In the genomic region with DNA sequence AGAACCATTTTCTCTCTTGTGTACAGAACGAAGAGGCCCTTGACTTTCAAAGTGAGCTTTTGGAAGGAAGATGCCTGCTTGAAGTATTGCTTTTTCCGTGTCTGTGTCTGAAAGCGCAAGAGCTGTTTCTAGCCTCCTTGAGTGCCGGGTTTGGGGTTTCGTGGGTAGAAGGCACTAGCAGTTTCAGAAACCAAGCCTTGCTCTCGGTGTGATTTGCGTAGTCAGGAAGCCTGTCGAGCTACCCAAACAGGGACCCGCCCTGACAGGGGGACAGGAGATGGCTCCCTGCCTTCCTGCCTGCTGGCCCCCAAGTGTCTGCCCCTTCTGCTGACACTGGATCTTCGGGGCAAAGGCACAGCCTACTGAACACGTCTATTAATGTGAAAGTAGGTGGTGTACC, we compare ENCODE assay signal across 9 cellular contexts.
DNase-seq lines count a peak whose midpoint lies in the region; ATAC-seq and TF ChIP-seq lines count a peak whose summit lies in the region.
"Had no signal": no experiment of that assay in that cellular context is flagged by ENCODE, and none has a peak within 500 bp of the region (broad histone marks: within the 10 kb centered on the region; RNA-seq: fewer than 3 reads in every experiment).

No MANE protein-coding gene starts in this region.

- no peak overlapping the region for H3K4me3 ChIP-seq in OCI-LY7 (ENCODE audit: low read depth, low read length, poor library complexity, severe bottlenecking)
- H3K4me3 ChIP-seq in HAP-1, result no peak overlapping the region

- no peaks in the 10 kb centered on the region for H3K79me2 ChIP-seq in OCI-LY7 (ENCODE audit: insufficient read depth, low read depth, low read length)

- peak overlapping the region; percentile 17; the same call in 1 of the 2 replicates for H3K4me2 ChIP-seq in OCI-LY7 (ENCODE audit: low read length)

- peak; percentile 42 for DNase-seq in OCI-LY7 (ENCODE audit: low spot score)
- peak; percentile 37 to 48 for DNase-seq in activated T-helper 1 cell treated with anti-CD3 and anti-CD28 coated beads, Interleukin-2, amount 50 U/mL, for 16 hours (ENCODE audit: low read depth in 1 of 2, low spot score in 1 of 2)
- DNase-seq in stimulated activated CD4-positive, alpha-beta T cell treated with anti-CD3 and anti-CD28 coated beads, Interleukin-2, amount 100 ng/mL, for 48 hours, result peak; percentile 56 to 58
- DNase-seq in NCI-H748 treated with DMSO at 0.1 percent for 48 hours (lab: John Stamatoyannopoulos, UW), result no peak
- no peak for DNase-seq in DMS 273 treated with DMSO at 0.1 percent for 48 hours (lab: John Stamatoyannopoulos, UW)
- DNase-seq in HAP-1 (ENCODE audit: low spot score in 2 of 2), result no peak
- DNase-seq: Calu3 had no signal

- H3K4me1 ChIP-seq in OCI-LY7 (ENCODE audit: insufficient read depth, low read length, poor library complexity, severe bottlenecking) (peaks cover 21% of the 10 kb centered on the region), HAP-1 (no peaks in the 10 kb centered on the region)

- intact Hi-C loops in OCI-LY7 (cut with micrococcal nuclease; ENCODE audit: unreplicated experiment), result loop anchor here (10.0 kb wide), 1 partner anchor 1154 kb away; no protein-coding TSS in a partner anchor

- H3K36me3 ChIP-seq in OCI-LY7 (ENCODE audit: insufficient read depth, low read length) (no peaks in the 10 kb centered on the region), HAP-1 (replicated peaks) (no peaks in the 10 kb centered on the region)

- no peaks in the 10 kb centered on the region for H4K20me1 ChIP-seq in OCI-LY7 (ENCODE audit: insufficient read depth, low read length)

- H2AFZ ChIP-seq in OCI-LY7 (ENCODE audit: low read length), result no peak overlapping the region

- CTCF ChIA-PET in OCI-LY7 (lab: Charles Lee; ENCODE audit: unreplicated experiment), result no interaction called here

- in situ Hi-C loops in HAP-1 (cut with MboI; ENCODE audit: low sequenced_read_pairs), result no loop called here

- no peaks in the 10 kb centered on the region for H3K27me3 ChIP-seq in HAP-1 (ENCODE audit: low read depth)

- no peak for TF ChIP-seq CTCF in OCI-LY7 (conservative IDR thresholded peaks at IDR 0.05; ENCODE audit: low read length)

- H3K9me2 ChIP-seq in OCI-LY7 (ENCODE audit: insufficient read depth, low read length), result no peaks in the 10 kb centered on the region

- H3K9me3 ChIP-seq in OCI-LY7 (ENCODE audit: low read length), result no peaks in the 10 kb centered on the region
- no peaks in the 10 kb centered on the region for H3K9me3 ChIP-seq in HAP-1

- no TSS peak for BruUV-seq in OCI-LY7 (replicated peaks; lab: Mats Ljungman, UMichigan)

- H3K27ac ChIP-seq in OCI-LY7 (ENCODE audit: low read depth, low read length, poor library complexity, severe bottlenecking), result no peak overlapping the region

- ATAC-seq in GM18868 (IDR thresholded peaks at IDR 0.05; ENCODE audit: unreplicated experiment) (peak; percentile 88), HG03196 (IDR thresholded peaks at IDR 0.05; ENCODE audit: unreplicated experiment) (no peak)

- POLR2A ChIA-PET in OCI-LY7 (lab: Charles Lee), result no interaction called here

Comparison
In these comparisons a context has a peak if more than half of its experiments do, and no peak if none do; other contexts are left out.
1. DNase-seq: peak in OCI-LY7 (single experiment), activated T-helper 1 cell treated with anti-CD3 and anti-CD28 coated beads, Interleukin-2, amount 50 U/mL, for 16 hours (2 of 2) and stimulated activated CD4-positive, alpha-beta T cell treated with anti-CD3 and anti-CD28 coated beads, Interleukin-2, amount 100 ng/mL, for 48 hours (2 of 2); none in NCI-H748 treated with DMSO at 0.1 percent for 48 hours (single experiment), DMS 273 treated with DMSO at 0.1 percent for 48 hours (single experiment) and HAP-1 (0 of 2).